23 cellular contexts compared by ENCODE assay signal in the genomic region with DNA sequence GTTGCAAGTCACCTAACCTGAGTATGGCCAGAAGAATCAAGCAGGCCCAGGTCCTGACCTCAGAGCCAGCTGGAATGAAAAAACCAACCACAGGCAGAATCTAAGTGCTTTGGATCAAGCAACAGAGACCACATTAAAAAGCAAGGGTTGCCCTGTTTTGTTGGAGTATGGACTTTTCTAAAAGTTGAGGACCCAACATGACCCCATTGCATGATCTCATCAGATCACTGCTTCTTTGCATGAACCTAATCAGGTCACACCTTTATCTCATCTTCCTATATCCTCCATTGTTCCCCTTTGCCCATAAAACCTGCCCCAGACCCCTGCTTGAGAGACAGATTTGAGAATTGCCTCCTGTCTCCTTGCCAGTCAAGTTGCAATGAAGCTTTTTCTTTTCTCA. TPM values are rescaled to one million over a fixed set of nuclear protein-coding genes. Genes with fewer than 3 reads are reported as not detected.
DNase-seq lines count a peak whose midpoint lies in the region; ATAC-seq lines count a peak whose summit lies in the region.
"Had no signal": no experiment of that assay in that cellular context is flagged by ENCODE, and none has a peak within 500 bp of the region (broad histone marks: within the 10 kb centered on the region; RNA-seq: fewer than 3 reads in every experiment).

No MANE protein-coding gene starts in this region.

- POLR2A ChIA-PET in CD8-positive, alpha-beta memory T cell (lab: Charles Lee), result no interaction called here
- POLR2A ChIA-PET in naive thymus-derived CD8-positive, alpha-beta T cell (lab: Charles Lee), result interaction anchor here (1.1 to 1.4 kb wide), 2 partner anchors 79 to 189 kb away, joined by 3 read pairs; partner anchors contain the start of gene CBX3

- H3K4me1 Mint-ChIP-seq in T-helper 2 cell treated with Interferon-gamma antibody and Interleukin-4, amounts not matched to agents 5 μg/mL and 100 μg/mL, for 36 hours (ENCODE audit: low read depth), result peaks cover 16% of the 10 kb centered on the region
- H3K4me1 Mint-ChIP-seq in CD8-positive, alpha-beta memory T cell, result peaks cover 10 to 19% (median 15%) of the 10 kb centered on the region in 3 donors
- H3K4me1 Mint-ChIP-seq in activated CD8-positive, alpha-beta memory T cell treated with anti-CD3 and anti-CD28 coated beads, Interleukin-2, amount 10 ng/mL, durations not matched to agents 7 days and 5 days, result peaks cover 22% of the 10 kb centered on the region
- peaks cover 3 to 13% (median 11%) of the 10 kb centered on the region in 4 donors for H3K4me1 Mint-ChIP-seq in naive thymus-derived CD8-positive, alpha-beta T cell
- H3K4me1 Mint-ChIP-seq: nephron progenitor cell had no signal

- H3K4me3 ChIP-seq in CD8-positive, alpha-beta memory T cell (ENCODE audit: low read length), result no peak overlapping the region
- H3K4me3 ChIP-seq: left ventricle myocardium inferior, MG63, transverse colon had no signal

- no peaks in the 10 kb centered on the region for H3K36me3 ChIP-seq in CD8-positive, alpha-beta memory T cell (ENCODE audit: insufficient read depth, low read length)
- H3K36me3 ChIP-seq: left ventricle myocardium inferior, MG63, transverse colon had no signal

- ATAC-seq in activated CD8-positive, alpha-beta memory T cell treated with anti-CD3 and anti-CD28 coated beads, Interleukin-2, amount 10 ng/mL, durations not matched to agents 7 days and 5 days, result no peak
- no peak for ATAC-seq in naive thymus-derived CD8-positive, alpha-beta T cell
- ATAC-seq in GM21423 (IDR thresholded peaks at IDR 0.05; ENCODE audit: unreplicated experiment) (no peak), Right ventricle myocardium inferior (no peak)

- no peaks in the 10 kb centered on the region for H3K27me3 Mint-ChIP-seq in T-helper 2 cell treated with Interferon-gamma antibody and Interleukin-4, amounts not matched to agents 5 μg/mL and 100 μg/mL, for 36 hours (ENCODE audit: low read depth)
- no peaks in the 10 kb centered on the region for H3K27me3 Mint-ChIP-seq in CD8-positive, alpha-beta memory T cell
- H3K27me3 Mint-ChIP-seq in activated CD8-positive, alpha-beta memory T cell treated with anti-CD3 and anti-CD28 coated beads, Interleukin-2, amount 10 ng/mL, durations not matched to agents 7 days and 5 days, result no peaks in the 10 kb centered on the region
- no peaks in the 10 kb centered on the region for H3K27me3 Mint-ChIP-seq in naive thymus-derived CD8-positive, alpha-beta T cell
- H3K27me3 Mint-ChIP-seq: IgD-negative memory B cell had no signal

- no peaks in the 10 kb centered on the region for H3K36me3 Mint-ChIP-seq in T-helper 2 cell treated with Interferon-gamma antibody and Interleukin-4, amounts not matched to agents 5 μg/mL and 100 μg/mL, for 36 hours (ENCODE audit: low read depth)
- no peaks in the 10 kb centered on the region for H3K36me3 Mint-ChIP-seq in CD8-positive, alpha-beta memory T cell
- no peaks in the 10 kb centered on the region for H3K36me3 Mint-ChIP-seq in activated CD8-positive, alpha-beta memory T cell treated with anti-CD3 and anti-CD28 coated beads, Interleukin-2, amount 10 ng/mL, durations not matched to agents 7 days and 5 days
- no peaks in the 10 kb centered on the region for H3K36me3 Mint-ChIP-seq in naive thymus-derived CD8-positive, alpha-beta T cell
- H3K36me3 Mint-ChIP-seq: activated naive CD4-positive, alpha-beta T cell treated with anti-CD3 and anti-CD28 coated beads, Interleukin-2, amount 10 ng/mL, durations not matched to agents 7 days and 5 days; IgD-negative memory B cell had no signal

- H3K27me3 ChIP-seq in CD8-positive, alpha-beta memory T cell (ENCODE audit: insufficient read depth, low read length, poor library complexity, severe bottlenecking), result no peaks in the 10 kb centered on the region
- H3K27me3 ChIP-seq: MG63, transverse colon had no signal

- CTCF ChIA-PET in CD8-positive, alpha-beta memory T cell (lab: Charles Lee), result interaction anchor here (1.0 to 2.3 kb wide), 4 partner anchors 11 to 387 kb away, joined by 3 to 9 read pairs (median 4); partner anchors contain the start of gene SNX10
- CTCF ChIA-PET in activated CD8-positive, alpha-beta memory T cell treated with anti-CD3 and anti-CD28 coated beads, Interleukin-2, amount 10 ng/mL, durations not matched to agents 7 days and 5 days (lab: Charles Lee), result interaction anchor here (1.6 kb wide), 1 partner anchor 11 kb away, joined by 6 read pairs; the partner anchor contains the start of gene SNX10

- no peak overlapping the region for H3K27ac ChIP-seq in CD8-positive, alpha-beta memory T cell (ENCODE audit: low read depth, low read length)
- H3K27ac ChIP-seq: left ventricle myocardium inferior, transverse colon had no signal

- no peaks in the 10 kb centered on the region for H3K9me3 ChIP-seq in CD8-positive, alpha-beta memory T cell (ENCODE audit: low read length)
- H3K9me3 ChIP-seq: left ventricle myocardium inferior, MG63, transverse colon had no signal

- peaks cover 3% of the 10 kb centered on the region for H3K4me1 ChIP-seq in CD8-positive, alpha-beta memory T cell (ENCODE audit: insufficient read depth, low read length)
- H3K4me1 ChIP-seq: left ventricle myocardium inferior, transverse colon had no signal

- no peaks in the 10 kb centered on the region for H3K9me3 Mint-ChIP-seq in T-helper 2 cell treated with Interferon-gamma antibody and Interleukin-4, amounts not matched to agents 5 μg/mL and 100 μg/mL, for 36 hours
- H3K9me3 Mint-ChIP-seq in CD8-positive, alpha-beta memory T cell, result no peaks in the 10 kb centered on the region
- no peaks in the 10 kb centered on the region for H3K9me3 Mint-ChIP-seq in activated CD8-positive, alpha-beta memory T cell treated with anti-CD3 and anti-CD28 coated beads, Interleukin-2, amount 10 ng/mL, durations not matched to agents 7 days and 5 days (ENCODE audit: low read depth)
- H3K9me3 Mint-ChIP-seq in naive thymus-derived CD8-positive, alpha-beta T cell, result no peaks in the 10 kb centered on the region
- H3K9me3 Mint-ChIP-seq: activated naive CD4-positive, alpha-beta T cell treated with anti-CD3 and anti-CD28 coated beads, Interleukin-2, amount 10 ng/mL, durations not matched to agents 7 days and 5 days; IgD-negative memory B cell had no signal

- peak overlapping the region; percentile 67 for H3K4me3 Mint-ChIP-seq in T-helper 2 cell treated with Interferon-gamma antibody and Interleukin-4, amounts not matched to agents 5 μg/mL and 100 μg/mL, for 36 hours
- peak overlapping the region in 2 of 7 donors; percentile 55 to 76 for H3K4me3 Mint-ChIP-seq in CD8-positive, alpha-beta memory T cell
- peak overlapping the region; percentile 59 for H3K4me3 Mint-ChIP-seq in activated CD8-positive, alpha-beta memory T cell treated with anti-CD3 and anti-CD28 coated beads, Interleukin-2, amount 10 ng/mL, durations not matched to agents 7 days and 5 days
- no peak overlapping the region for H3K4me3 Mint-ChIP-seq in naive thymus-derived CD8-positive, alpha-beta T cell
- H3K4me3 Mint-ChIP-seq: activated naive CD4-positive, alpha-beta T cell treated with anti-CD3 and anti-CD28 coated beads, Interleukin-2, amount 10 ng/mL, durations not matched to agents 7 days and 5 days; nephron progenitor cell had no signal

- H3K27ac Mint-ChIP-seq in T-helper 2 cell treated with Interferon-gamma antibody and Interleukin-4, amounts not matched to agents 5 μg/mL and 100 μg/mL, for 36 hours, result peak overlapping the region; percentile 38
- peak overlapping the region; percentile 28 to 86 (median 60) for H3K27ac Mint-ChIP-seq in CD8-positive, alpha-beta memory T cell
- H3K27ac Mint-ChIP-seq in activated CD8-positive, alpha-beta memory T cell treated with anti-CD3 and anti-CD28 coated beads, Interleukin-2, amount 10 ng/mL, durations not matched to agents 7 days and 5 days, result peak overlapping the region; percentile 78
- H3K27ac Mint-ChIP-seq in naive thymus-derived CD8-positive, alpha-beta T cell, result peak overlapping the region in 7 of 10 donors; percentile 6 to 74 (median 57)
- H3K27ac Mint-ChIP-seq: activated naive CD4-positive, alpha-beta T cell treated with anti-CD3 and anti-CD28 coated beads, Interleukin-2, amount 10 ng/mL, durations not matched to agents 7 days and 5 days; HFFc6; nephron progenitor cell had no signal

- intact Hi-C loops in Right ventricle myocardium inferior (cut with DNase I), result no loop called here

- DNase-seq in T-helper 2 cell treated with Interferon-gamma antibody and Interleukin-4, amounts not matched to agents 5 μg/mL and 100 μg/mL, for 36 hours (ENCODE audit: low spot score), result no peak
- DNase-seq in T-helper 2 cell (no peak), Right ventricle myocardium inferior (ENCODE audit: missing footprints) (no peak), NCI-H2081 treated with DMSO at 0.1 percent for 48 hours (lab: John Stamatoyannopoulos, UW) (no peak)
- DNase-seq in CD8-positive, alpha-beta memory T cell, result no peak
- DNase-seq in activated CD8-positive, alpha-beta memory T cell treated with anti-CD3 and anti-CD28 coated beads, Interleukin-2, amount 10 ng/mL, durations not matched to agents 7 days and 5 days, result no peak
- no peak for DNase-seq in naive thymus-derived CD8-positive, alpha-beta T cell
- DNase-seq: 8988T; activated CD4-positive, alpha-beta T cell treated with anti-CD3 and anti-CD28 coated beads for 4 hours; activated naive CD4-positive, alpha-beta T cell treated with anti-CD3 and anti-CD28 coated beads, Interleukin-2, amount 10 ng/mL, durations not matched to agents 7 days and 5 days; activated T-cell treated with anti-CD3 and anti-CD28 coated beads, Interleukin-2, amount 50 U/mL, for 1 hour; anterior cingulate cortex; cortex of kidney; hypothalamus; left ventricle myocardium inferior; MG63; midbrain; NCI-H2081; nephron progenitor cell; transverse colon had no signal

RNA-seq across cellular contexts. Expression of gene SNX10, which starts 11.6 kb away (rescaled TPM):
- 10 to 100 TPM; 40.5 to 45.0 TPM for total RNA-seq in CD8-positive, alpha-beta memory T cell
- 30.9 TPM for polyA plus RNA-seq in CD8-positive, alpha-beta memory T cell
- total RNA-seq in activated CD8-positive, alpha-beta memory T cell treated with anti-CD3 and anti-CD28 coated beads, Interleukin-2, amount 10 ng/mL, durations not matched to agents 7 days and 5 days, result 10 to 100 TPM; 42.8 to 59.3 TPM
- total RNA-seq in naive thymus-derived CD8-positive, alpha-beta T cell, result 1 to 10 TPM; 6.1 to 6.6 TPM
- polyA plus RNA-seq in naive thymus-derived CD8-positive, alpha-beta T cell, result 10 to 100 TPM; 10.9 to 14.7 (median 13.5) TPM
- 1.9 TPM for total RNA-seq in Right ventricle myocardium inferior
- total RNA-seq: HFFc6 had no signal

Comparison
In these comparisons a context has a peak if more than half of its experiments do, and no peak if none do; other contexts are left out.
1. H3K4me3 Mint-ChIP-seq: peak in T-helper 2 cell treated with Interferon-gamma antibody and Interleukin-4, amounts not matched to agents 5 μg/mL and 100 μg/mL, for 36 hours (single experiment) and activated CD8-positive, alpha-beta memory T cell treated with anti-CD3 and anti-CD28 coated beads, Interleukin-2, amount 10 ng/mL, durations not matched to agents 7 days and 5 days (single experiment); none in naive thymus-derived CD8-positive, alpha-beta T cell (0 of 10).
2. RNA of gene SNX10, which starts 11.6 kb away (total RNA-seq): 42.8 to 59.3 TPM in activated CD8-positive, alpha-beta memory T cell treated with anti-CD3 and anti-CD28 coated beads, Interleukin-2, amount 10 ng/mL, durations not matched to agents 7 days and 5 days and 40.5 to 45.0 TPM in CD8-positive, alpha-beta memory T cell; 6.1 to 6.6 TPM in naive thymus-derived CD8-positive, alpha-beta T cell and 1.9 TPM in Right ventricle myocardium inferior (single experiment); every median in the first group is over 4 times any median in the second.
3. Peak in every context shown above with its lines, with median percentiles within 50 percentile points of each other: H3K27ac Mint-ChIP-seq.